ENCODE assay signal across 1 cellular context in the genomic region with DNA sequence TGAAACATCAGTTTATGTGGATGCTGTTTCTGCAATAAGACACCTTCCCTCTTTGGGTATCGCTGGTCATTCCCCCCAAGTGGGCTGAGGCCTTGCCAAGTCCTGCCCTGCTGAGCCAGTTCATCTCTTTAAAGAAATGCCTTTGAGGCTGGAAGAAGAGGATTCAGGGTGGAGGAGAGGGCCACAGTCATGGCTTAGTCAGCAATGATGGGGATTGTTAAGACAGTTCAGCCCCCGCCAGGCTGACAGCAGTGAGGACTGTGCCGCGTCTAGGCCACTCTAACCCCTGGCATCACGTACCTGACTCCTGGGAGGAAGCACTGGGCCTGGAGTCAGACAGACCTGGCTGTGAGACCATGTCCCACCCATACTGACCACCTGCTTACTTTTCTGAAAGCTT.
TF ChIP-seq lines count a peak whose summit lies in the region.

No MANE protein-coding gene starts in this region.

TF ChIP-seq in IMR-90, 13 proteins besides CTCF, POLR2A, EP300 and RAD21 (continued from another document):
- TF ChIP-seq, protein P1, sequence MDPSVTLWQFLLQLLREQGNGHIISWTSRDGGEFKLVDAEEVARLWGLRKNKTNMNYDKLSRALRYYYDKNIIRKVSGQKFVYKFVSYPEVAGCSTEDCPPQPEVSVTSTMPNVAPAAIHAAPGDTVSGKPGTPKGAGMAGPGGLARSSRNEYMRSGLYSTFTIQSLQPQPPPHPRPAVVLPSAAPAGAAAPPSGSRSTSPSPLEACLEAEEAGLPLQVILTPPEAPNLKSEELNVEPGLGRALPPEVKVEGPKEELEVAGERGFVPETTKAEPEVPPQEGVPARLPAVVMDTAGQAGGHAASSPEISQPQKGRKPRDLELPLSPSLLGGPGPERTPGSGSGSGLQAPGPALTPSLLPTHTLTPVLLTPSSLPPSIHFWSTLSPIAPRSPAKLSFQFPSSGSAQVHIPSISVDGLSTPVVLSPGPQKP (IDR thresholded peaks at IDR 0.05; ENCODE audit: borderline replicate concordance, low read depth, low read length), result no peak
- no peak for TF ChIP-seq CEBPB (IDR thresholded peaks at IDR 0.05; ENCODE audit: low read depth, low read length)
- no peak for TF ChIP-seq BHLHE40 (IDR thresholded peaks at IDR 0.05; ENCODE audit: low read depth, low read length)
- TF ChIP-seq CHD1 (IDR thresholded peaks at IDR 0.05; ENCODE audit: low read depth, low read length), result no peak
- TF ChIP-seq MAFK (IDR thresholded peaks at IDR 0.05; ENCODE audit: low read depth, low read length), result no peak
TF ChIP-seq in IMR-90: peak in this region for 0.
